In the genomic region with DNA sequence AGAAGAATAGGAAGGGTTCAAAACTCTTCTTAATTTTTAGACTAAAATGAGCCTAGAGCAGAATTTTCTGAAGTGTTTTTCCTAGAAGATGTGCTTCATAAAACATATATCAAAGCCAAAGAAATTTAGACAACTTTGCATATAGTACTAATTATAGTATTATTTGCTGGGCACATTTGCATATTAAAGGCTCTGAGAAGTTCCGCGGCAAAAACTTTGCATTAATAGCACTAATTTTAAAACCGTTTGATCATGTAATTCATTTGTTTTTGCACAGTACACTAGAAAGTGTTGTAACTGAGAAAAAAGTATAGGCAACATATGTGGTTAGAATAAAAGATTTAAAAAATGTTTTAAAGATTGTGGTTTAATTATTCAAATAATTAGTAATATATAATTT, we compare ENCODE assay signal across 27 cellular contexts.
"Had no signal": no experiment of that assay in that cellular context is flagged by ENCODE, and none has a peak within 500 bp of the region (broad histone marks: within the 10 kb centered on the region; RNA-seq: fewer than 3 reads in every experiment).

No MANE protein-coding gene starts in this region.

- FAIRE-seq: colon, endometrium, endothelial cell of umbilical vein had no signal

- ATAC-seq: effector memory CD8-positive, alpha-beta T cell; esophagus mucosa; foreskin keratinocyte; gastrocnemius medialis; gastroesophageal sphincter; heart left ventricle; heart right ventricle had no signal

- H3K9me3 ChIP-seq: colonic mucosa, esophagus muscularis mucosa, esophagus squamous epithelium, gastrocnemius medialis, gastroesophageal sphincter, heart left ventricle, heart right ventricle had no signal

- H3K27ac ChIP-seq: colonic mucosa, coronary artery, dorsolateral prefrontal cortex, epithelial cell of prostate, esophagus muscularis mucosa, esophagus squamous epithelium, foreskin keratinocyte, gastrocnemius medialis, gastroesophageal sphincter, heart left ventricle, heart right ventricle had no signal

- DNase-seq: colonic mucosa; cortex of kidney; dermis blood vessel endothelial cell; dorsolateral prefrontal cortex; effector CD4-positive, alpha-beta T cell; effector CD8-positive, alpha-beta T cell; effector memory CD4-positive, alpha-beta T cell; effector memory CD8-positive, alpha-beta T cell; endodermal cell; erythroblast; esophagus squamous epithelium; foreskin fibroblast; foreskin keratinocyte; foreskin melanocyte; gastrocnemius medialis; glutamatergic neuron; head of caudate nucleus; heart left ventricle; heart right ventricle had no signal

- H3K36me3 ChIP-seq: colonic mucosa, esophagus muscularis mucosa, esophagus squamous epithelium, gastrocnemius medialis, gastroesophageal sphincter, heart left ventricle, heart right ventricle had no signal

- H3K4me1 ChIP-seq: colonic mucosa, esophagus muscularis mucosa, esophagus squamous epithelium, foreskin keratinocyte, gastrocnemius medialis, gastroesophageal sphincter, heart left ventricle, heart right ventricle had no signal

- H3K4me3 ChIP-seq: colonic mucosa, coronary artery, dorsolateral prefrontal cortex, esophagus muscularis mucosa, esophagus squamous epithelium, gastrocnemius medialis, gastroesophageal sphincter, heart left ventricle, heart right ventricle had no signal

- H3K27me3 ChIP-seq: colonic mucosa, esophagus muscularis mucosa, esophagus squamous epithelium, foreskin keratinocyte, gastrocnemius medialis, gastroesophageal sphincter, heart left ventricle, heart right ventricle had no signal
